11 cellular contexts compared by ENCODE assay signal in genomic region chr14:51534623-51535022, GRCh38.
DNase-seq lines count a peak whose midpoint lies in the region; ATAC-seq and TF ChIP-seq lines count a peak whose summit lies in the region.
"Had no signal": no experiment of that assay in that cellular context is flagged by ENCODE, and none has a peak within 500 bp of the region (broad histone marks: within the 10 kb centered on the region; RNA-seq: fewer than 3 reads in every experiment).

No MANE protein-coding gene starts in this region.

- WGBS in mesenchymal stem cell: 28% methylated on average over 3 of the region's 4 CpGs
- WGBS in lower leg skin, 2 donors: 52 to 64% methylated on average over 4 of the region's 4 CpGs
- WGBS in stomach, 5 donors: 18 to 49% (median 29%) methylated on average over 4 of the region's 4 CpGs

- TF ChIP-seq CTCF in LNCaP clone FGC (IDR thresholded peaks at IDR 0.05; ENCODE audit: control insufficient read depth, extremely low read depth, insufficient read depth) (no peak), VCaP (conservative IDR thresholded peaks at IDR 0.05) (no peak), lower leg skin (IDR thresholded peaks at IDR 0.05) (no peak), stomach (IDR thresholded peaks at IDR 0.05) (no peak)

- TF ChIP-seq POLR2A in lower leg skin (IDR thresholded peaks at IDR 0.05) (no peak), stomach (IDR thresholded peaks at IDR 0.05) (no peak)

- peak overlapping the region; percentile 57 for H2BK120ac ChIP-seq in mesenchymal stem cell (ENCODE audit: low read depth, low read length)

- H3K9ac ChIP-seq in mesenchymal stem cell (ENCODE audit: low read length): no peak overlapping the region

- no peaks in the 10 kb centered on the region for H3K36me3 ChIP-seq in mesenchymal stem cell (ENCODE audit: control insufficient read depth in 1 of 2, insufficient read depth in 2 of 2, low read depth in 1 of 2, low read length in 2 of 2)
- H3K36me3 ChIP-seq in stomach: no peaks in the 10 kb centered on the region

- no peak overlapping the region for H3K4me2 ChIP-seq in mesenchymal stem cell (ENCODE audit: low read length, poor library complexity, severe bottlenecking)

- H3K27me3 ChIP-seq in mesenchymal stem cell (ENCODE audit: control insufficient read depth in 1 of 2, insufficient read depth in 1 of 2, low read length in 2 of 2) (no peaks in the 10 kb centered on the region), stomach (no peaks in the 10 kb centered on the region)

- H3K4me1 ChIP-seq in mesenchymal stem cell (ENCODE audit: control insufficient read depth, insufficient read depth, low read depth, low read length) (peaks cover 5% of the 10 kb centered on the region), stomach (peaks cover 0 to 6% (median 3%) of the 10 kb centered on the region in 4 donors)

- H4K91ac ChIP-seq in mesenchymal stem cell (ENCODE audit: low read length): no peak overlapping the region

- no peak overlapping the region for H2AFZ ChIP-seq in mesenchymal stem cell (ENCODE audit: low read depth, low read length)

- H3K4me3 ChIP-seq in LNCaP clone FGC (ENCODE audit: low read depth, low read length) (no peak overlapping the region), mesenchymal stem cell (ENCODE audit: insufficient read depth in 1 of 2, low read depth in 1 of 2, low read length in 2 of 2) (no peak overlapping the region), lower leg skin (ENCODE audit: low read depth, poor library complexity, severe bottlenecking) (no peak overlapping the region), stomach (no peak overlapping the region)

- DNase-seq in COLO668 (lab: John Stamatoyannopoulos, UW; ENCODE audit: unreplicated experiment): peak; percentile 80
- peak; percentile 74 for DNase-seq in LNCaP clone FGC (ENCODE audit: low read depth)
- DNase-seq in mesenchymal stem cell: peak; percentile 38
- no peak for DNase-seq in NCI-H526 treated with DMSO at 0.1 percent for 48 hours (lab: John Stamatoyannopoulos, UW)
- DNase-seq in lower leg skin (ENCODE audit: low spot score in 2 of 2): no peak
- DNase-seq in stomach: no peak
- DNase-seq: activated CD4-positive, alpha-beta T cell treated with anti-CD3 and anti-CD28 coated beads for 36 hours; activated naive CD4-positive, alpha-beta T cell treated with anti-CD3 and anti-CD28 coated beads, Interleukin-2, amount 50 U/mL, for 16 hours; AML-193 had no signal

- peak overlapping the region; percentile 85 for H3K27ac ChIP-seq in VCaP
- H3K27ac ChIP-seq in mesenchymal stem cell (ENCODE audit: low read length, poor library complexity, severe bottlenecking): peak overlapping the region; percentile 68
- H3K27ac ChIP-seq in stomach: no peak overlapping the region

- H2AK5ac ChIP-seq in mesenchymal stem cell (ENCODE audit: low read length, severe bottlenecking): peak overlapping the region; percentile 62

- no peak for TF ChIP-seq EP300 in stomach (IDR thresholded peaks at IDR 0.05)

- intact Hi-C loops in lower leg skin (cut with DNase I; ENCODE audit: low total_unique reads) (no loop called here), stomach (cut with DNase I; ENCODE audit: low total_unique reads) (no loop called here)

- H3K14ac ChIP-seq in mesenchymal stem cell (ENCODE audit: low read length in 2 of 2): no peak overlapping the region

- peak overlapping the region in 1 of 2 experiments; percentile 66 for H3K18ac ChIP-seq in mesenchymal stem cell (ENCODE audit: low read depth in 1 of 2, low read length in 2 of 2)

- no peak overlapping the region for H3K23ac ChIP-seq in mesenchymal stem cell (ENCODE audit: low read length in 2 of 2)

- peak overlapping the region; percentile 29 to 72 for H2BK12ac ChIP-seq in mesenchymal stem cell (ENCODE audit: low read length in 2 of 2)

- H4K8ac ChIP-seq in mesenchymal stem cell (ENCODE audit: low read length): peak overlapping the region; percentile 83

- H3K4ac ChIP-seq in mesenchymal stem cell (ENCODE audit: low read depth in 1 of 2, low read length in 2 of 2): peak overlapping the region in 1 of 2 experiments; percentile 73

- peak overlapping the region; percentile 65 for H2BK15ac ChIP-seq in mesenchymal stem cell (ENCODE audit: low read depth, poor library complexity, severe bottlenecking)

- H2BK5ac ChIP-seq in mesenchymal stem cell (ENCODE audit: low read depth, low read length, poor library complexity, severe bottlenecking): no peak overlapping the region

- ATAC-seq in GM18867 (IDR thresholded peaks at IDR 0.05; ENCODE audit: unreplicated experiment): no peak
- ATAC-seq: activated CD4-positive, alpha-beta T cell treated with anti-CD3 and anti-CD28 coated beads for 36 hours had no signal

- no peaks in the 10 kb centered on the region for H3K79me1 ChIP-seq in mesenchymal stem cell (replicated peaks; ENCODE audit: low read length, poor library complexity, severe bottlenecking)

- H3K9me3 ChIP-seq in mesenchymal stem cell (ENCODE audit: control insufficient read depth, low read length) (peaks cover 5% of the 10 kb centered on the region), stomach (peaks cover 0 to 6% (median 2%) of the 10 kb centered on the region in 4 donors)

Comparison
In these comparisons a context has a peak if more than half of its experiments do, and no peak if none do; other contexts are left out.
1. DNase-seq: peak in COLO668 (single experiment), LNCaP clone FGC (single experiment) and mesenchymal stem cell (single experiment); none in NCI-H526 treated with DMSO at 0.1 percent for 48 hours (single experiment), lower leg skin (0 of 2) and stomach (single experiment).
2. H3K27ac ChIP-seq: peak in VCaP (single experiment) and mesenchymal stem cell (single experiment); none in stomach (0 of 5).